Comparison of ENCODE assay signal across 19 cellular contexts in the genomic region with DNA sequence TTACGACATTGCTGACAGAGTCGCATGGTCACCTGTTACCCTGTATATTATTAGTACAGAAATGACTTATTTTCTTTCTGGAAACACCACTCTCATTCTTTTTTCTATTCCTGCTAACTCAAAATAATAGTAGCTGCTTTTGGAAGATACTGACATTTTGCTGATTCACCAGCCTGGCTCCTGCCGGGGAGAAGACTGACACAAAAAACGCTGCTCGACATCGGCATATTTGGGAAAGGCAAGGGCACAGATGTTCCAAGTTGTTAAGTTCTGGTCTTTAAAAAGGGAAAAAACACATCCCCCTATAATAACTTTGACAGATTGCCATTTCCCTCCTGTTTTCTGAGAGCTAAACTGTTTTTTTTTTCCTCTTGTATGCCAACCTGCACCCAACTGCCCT.
"Had no signal": no experiment of that assay in that cellular context is flagged by ENCODE, and none has a peak within 500 bp of the region (broad histone marks: within the 10 kb centered on the region; RNA-seq: fewer than 3 reads in every experiment).

No MANE protein-coding gene starts in this region.

- H3K4me3 Mint-ChIP-seq: memory B cell, nephron had no signal

- H3K27ac Mint-ChIP-seq: memory B cell, nephron had no signal

- DNase-seq: colonic mucosa; effector CD8-positive, alpha-beta T cell; foreskin melanocyte; kidney; left cardiac atrium; left ventricle myocardium inferior; lower lobe of right lung; midbrain; naive B cell; psoas muscle; right lobe of liver; stimulated activated CD4-positive, alpha-beta T cell treated with anti-CD3 and anti-CD28 coated beads, Interleukin-2, amount 100 ng/mL, for 24 hours; stimulated activated CD4-positive, alpha-beta T cell treated with anti-CD3 and anti-CD28 coated beads, Interleukin-4, amount 100 ng/mL, for 4 hours; stimulated activated naive CD4-positive, alpha-beta T cell; stomach; substantia nigra; trophoblast cell had no signal

- H3K4me3 ChIP-seq: colonic mucosa, left ventricle myocardium inferior, lower lobe of right lung, psoas muscle, right lobe of liver, stomach had no signal

- H3K9me3 Mint-ChIP-seq: memory B cell, naive B cell, nephron had no signal

- H3K27ac ChIP-seq: colonic mucosa, left ventricle myocardium inferior, lower lobe of right lung, psoas muscle, right lobe of liver, stomach had no signal

- H3K27me3 Mint-ChIP-seq: memory B cell, naive B cell had no signal

- H3K4me1 ChIP-seq: colonic mucosa, psoas muscle, right lobe of liver, stomach had no signal

- H3K27me3 ChIP-seq: colonic mucosa, right lobe of liver, stomach had no signal

- H3K9me3 ChIP-seq: colonic mucosa, lower lobe of right lung, psoas muscle, right lobe of liver, stomach had no signal

- ATAC-seq: lower lobe of right lung, right lobe of liver had no signal

- H3K36me3 ChIP-seq: colonic mucosa had no signal
